19 cellular contexts compared by ENCODE assay signal in genomic region chr2:21607568-21607967, GRCh38.
DNase-seq lines count a peak whose midpoint lies in the region; ATAC-seq and TF ChIP-seq lines count a peak whose summit lies in the region.
"Had no signal": no experiment of that assay in that cellular context is flagged by ENCODE, and none has a peak within 500 bp of the region (broad histone marks: within the 10 kb centered on the region; RNA-seq: fewer than 3 reads in every experiment).

No MANE protein-coding gene starts in this region.

- no peak overlapping the region for H3K4ac ChIP-seq in neuronal stem cell (ENCODE audit: low read length)

- no peak overlapping the region for H2BK5ac ChIP-seq in neuronal stem cell (ENCODE audit: low read length)

- H3K27me3 Mint-ChIP-seq in brain, result no peaks in the 10 kb centered on the region
- no peaks in the 10 kb centered on the region for H3K27me3 Mint-ChIP-seq in activated T-helper 2 cell treated with anti-CD3 and anti-CD28 coated beads, Interferon-gamma antibody, Interleukin-2, Interleukin-4, amounts not matched to agents 10 μg/mL and 5 μg/mL and 100 μg/mL, durations not matched to agents 14 hours and 24 hours and 36 hours (ENCODE audit: low read depth)
- peaks cover 2% of the 10 kb centered on the region for H3K27me3 Mint-ChIP-seq in chondrocyte (ENCODE audit: low read depth)

- no peak overlapping the region for H3K4me3 ChIP-seq in heart left ventricle
- no peak overlapping the region for H3K4me3 ChIP-seq in BE2C (ENCODE audit: low read depth, low read length)
- H3K4me3 ChIP-seq in neuronal stem cell (ENCODE audit: low read length in 2 of 2), result no peak overlapping the region
- H3K4me3 ChIP-seq: A549, HAP-1 had no signal

- no peak overlapping the region for H2BK12ac ChIP-seq in neuronal stem cell (ENCODE audit: low read length)

- no peak for TF ChIP-seq CTCF in heart left ventricle (IDR thresholded peaks at IDR 0.05)
- no peak for TF ChIP-seq CTCF in BE2C (IDR thresholded peaks at IDR 0.05; ENCODE audit: low read depth, low read length)
- TF ChIP-seq CTCF in brain (conservative IDR thresholded peaks at IDR 0.05), result no peak
- TF ChIP-seq CTCF in chondrocyte (IDR thresholded peaks at IDR 0.05), result no peak

- peak overlapping the region; percentile 3 for H3K18ac ChIP-seq in neuronal stem cell (ENCODE audit: low read length)

- H3K79me1 ChIP-seq in neuronal stem cell (ENCODE audit: low read depth, low read length), result no peaks in the 10 kb centered on the region

- no peak overlapping the region for H3K4me2 ChIP-seq in neuronal stem cell (ENCODE audit: insufficient read depth, low read length, poor library complexity, severe bottlenecking)
- H3K4me2 ChIP-seq: A549 had no signal

- WGBS in heart left ventricle, 4 donors, result 69 to 80% (median 74%) methylated on average over 6 of the region's 6 CpGs
- no CpG with 5 or more reads among the region's 6 CpGs for WGBS in neuronal stem cell (ENCODE audit: extremely low coverage in 2 of 2, insufficient read length in 2 of 2, insufficient replicate concordance in 1 of 2), 2 donors

- H3K4me1 ChIP-seq in heart left ventricle (no peaks in the 10 kb centered on the region), BE2C (no peaks in the 10 kb centered on the region), neuronal stem cell (ENCODE audit: control insufficient read depth in 2 of 2, insufficient read depth in 1 of 2, low read depth in 1 of 2, low read length in 2 of 2) (no peaks in the 10 kb centered on the region)
- H3K4me1 ChIP-seq: A549, Caco-2, HAP-1 had no signal

- H3K36me3 Mint-ChIP-seq in brain (no peaks in the 10 kb centered on the region), chondrocyte (ENCODE audit: low read depth) (no peaks in the 10 kb centered on the region)
- no peaks in the 10 kb centered on the region for H3K36me3 Mint-ChIP-seq in activated T-helper 2 cell treated with anti-CD3 and anti-CD28 coated beads, Interferon-gamma antibody, Interleukin-2, Interleukin-4, amounts not matched to agents 10 μg/mL and 5 μg/mL and 100 μg/mL, durations not matched to agents 14 hours and 24 hours and 36 hours (ENCODE audit: low read depth)
- H3K36me3 Mint-ChIP-seq: CD8-positive, alpha-beta T cell had no signal

- H4K91ac ChIP-seq in neuronal stem cell (ENCODE audit: low read depth, low read length, poor library complexity), result no peak overlapping the region

- H3K36me3 ChIP-seq in heart left ventricle (no peaks in the 10 kb centered on the region), BE2C (no peaks in the 10 kb centered on the region), neuronal stem cell (replicated peaks in 1 of 2; ENCODE audit: control insufficient read depth in 2 of 2, insufficient read depth in 2 of 2, low read length in 2 of 2) (no peaks in the 10 kb centered on the region)
- H3K36me3 ChIP-seq: HAP-1 had no signal

- H3K4me3 Mint-ChIP-seq in brain (no peak overlapping the region), chondrocyte (ENCODE audit: unreplicated experiment) (no peak overlapping the region)
- H3K4me3 Mint-ChIP-seq in activated T-helper 2 cell treated with anti-CD3 and anti-CD28 coated beads, Interferon-gamma antibody, Interleukin-2, Interleukin-4, amounts not matched to agents 10 μg/mL and 5 μg/mL and 100 μg/mL, durations not matched to agents 14 hours and 24 hours and 36 hours (ENCODE audit: low read depth), result no peak overlapping the region
- H3K4me3 Mint-ChIP-seq: CD8-positive, alpha-beta T cell; HFFc6 had no signal

- H3K4me1 Mint-ChIP-seq in brain (peaks cover 17% of the 10 kb centered on the region), chondrocyte (ENCODE audit: low read depth) (no peaks in the 10 kb centered on the region)
- no peaks in the 10 kb centered on the region for H3K4me1 Mint-ChIP-seq in activated T-helper 2 cell treated with anti-CD3 and anti-CD28 coated beads, Interferon-gamma antibody, Interleukin-2, Interleukin-4, amounts not matched to agents 10 μg/mL and 5 μg/mL and 100 μg/mL, durations not matched to agents 14 hours and 24 hours and 36 hours (ENCODE audit: low read depth)

- H2AK5ac ChIP-seq in neuronal stem cell (ENCODE audit: low read depth, low read length), result no peak overlapping the region

- H3K9me3 Mint-ChIP-seq in brain (peaks cover 6 to 14% (median 8%) of the 10 kb centered on the region in 5 experiments), chondrocyte (ENCODE audit: low read depth) (peaks cover 13% of the 10 kb centered on the region)
- H3K9me3 Mint-ChIP-seq in activated T-helper 2 cell treated with anti-CD3 and anti-CD28 coated beads, Interferon-gamma antibody, Interleukin-2, Interleukin-4, amounts not matched to agents 10 μg/mL and 5 μg/mL and 100 μg/mL, durations not matched to agents 14 hours and 24 hours and 36 hours, result peaks cover 11% of the 10 kb centered on the region

- H2BK120ac ChIP-seq in neuronal stem cell (ENCODE audit: low read depth, low read length), result no peak overlapping the region

- H2BK15ac ChIP-seq in neuronal stem cell (ENCODE audit: low read length), result no peak overlapping the region

- intact Hi-C loops in Right ventricle myocardium inferior (cut with DNase I) (no loop called here), heart left ventricle (cut with DNase I) (no loop called here)
- intact Hi-C loops in activated T-helper 2 cell treated with anti-CD3 and anti-CD28 coated beads, Interferon-gamma antibody, Interleukin-2, Interleukin-4, amounts not matched to agents 10 μg/mL and 5 μg/mL and 100 μg/mL, durations not matched to agents 14 hours and 24 hours and 36 hours (cut with micrococcal nuclease), result no loop called here

- H3K9me3 ChIP-seq in heart left ventricle (peaks cover 0 to 17% (median 0%) of the 10 kb centered on the region in 12 donors), BE2C (no peaks in the 10 kb centered on the region), neuronal stem cell (replicated peaks in 1 of 2; ENCODE audit: control insufficient read depth in 2 of 2, insufficient read depth in 1 of 2, low read depth in 1 of 2, low read length in 2 of 2) (no peaks in the 10 kb centered on the region)
- H3K9me3 ChIP-seq: A549, Caco-2, HAP-1 had no signal

- H3K23ac ChIP-seq in neuronal stem cell (ENCODE audit: low read depth, low read length, poor library complexity), result no peak overlapping the region

- DNase-seq in Right ventricle myocardium inferior (ENCODE audit: missing footprints), result no peak
- no peak for DNase-seq in heart left ventricle
- peak; percentile 13 for DNase-seq in BE2C
- DNase-seq in neuronal stem cell (ENCODE audit: low spot score), result no peak
- no peak for DNase-seq in activated T-helper 2 cell treated with anti-CD3 and anti-CD28 coated beads, Interferon-gamma antibody, Interleukin-2, Interleukin-4, amounts not matched to agents 10 μg/mL and 5 μg/mL and 100 μg/mL, durations not matched to agents 14 hours and 24 hours and 36 hours (ENCODE audit: low spot score)
- no peak for DNase-seq in chondrocyte (ENCODE audit: low spot score)
- DNase-seq: 8988T; ACHN; AML-193; C1 segment of cervical spinal cord; Caco-2; CD8-positive, alpha-beta T cell; DMS153; DND-41; GOT3; HFFc6 had no signal

- no peak overlapping the region for H3K9ac ChIP-seq in neuronal stem cell (ENCODE audit: low read depth, low read length, poor library complexity)

- no peak overlapping the region for H2AFZ ChIP-seq in neuronal stem cell (ENCODE audit: low read length)

- H4K8ac ChIP-seq in neuronal stem cell (ENCODE audit: low read depth, low read length), result no peak overlapping the region

- peak; percentile 42 for ATAC-seq in Right ventricle myocardium inferior
- no peak for ATAC-seq in heart left ventricle
- ATAC-seq: A549; CD8-positive, alpha-beta T cell had no signal

- H3K14ac ChIP-seq in neuronal stem cell (ENCODE audit: low read length), result no peak overlapping the region

- H3K27me3 ChIP-seq in heart left ventricle, result no peaks in the 10 kb centered on the region
- no peaks in the 10 kb centered on the region for H3K27me3 ChIP-seq in BE2C
- no peaks in the 10 kb centered on the region for H3K27me3 ChIP-seq in neuronal stem cell (ENCODE audit: control insufficient read depth in 3 of 3, insufficient read depth in 3 of 3, low read depth in 1 of 3, low read length in 3 of 3)

- TF ChIP-seq POLR2A in heart left ventricle (IDR thresholded peaks at IDR 0.05), result no peak

- H3K27ac Mint-ChIP-seq in brain, result peak overlapping the region in 3 of 5 experiments; percentile 10 to 54 (median 34)
- no peak overlapping the region for H3K27ac Mint-ChIP-seq in activated T-helper 2 cell treated with anti-CD3 and anti-CD28 coated beads, Interferon-gamma antibody, Interleukin-2, Interleukin-4, amounts not matched to agents 10 μg/mL and 5 μg/mL and 100 μg/mL, durations not matched to agents 14 hours and 24 hours and 36 hours
- H3K27ac Mint-ChIP-seq in chondrocyte (ENCODE audit: unreplicated experiment), result no peak overlapping the region
- H3K27ac Mint-ChIP-seq: CD8-positive, alpha-beta T cell; HFFc6 had no signal

- H3K27ac ChIP-seq in heart left ventricle (no peak overlapping the region), neuronal stem cell (replicated peaks; ENCODE audit: low read length) (no peak overlapping the region)
- H3K27ac ChIP-seq: A549 had no signal

Comparison
In these comparisons a context has a peak if more than half of its experiments do, and no peak if none do; other contexts are left out.
1. H3K27ac Mint-ChIP-seq: peak in brain (3 of 5); none in activated T-helper 2 cell treated with anti-CD3 and anti-CD28 coated beads, Interferon-gamma antibody, Interleukin-2, Interleukin-4, amounts not matched to agents 10 μg/mL and 5 μg/mL and 100 μg/mL, durations not matched to agents 14 hours and 24 hours and 36 hours (single experiment) and chondrocyte (single experiment).